In genomic region chr10:100508691-100509150, GRCh38 we compare ENCODE assay signal across 8 cellular contexts. TPM values are rescaled to one million over a fixed set of nuclear protein-coding genes. Genes with fewer than 3 reads are reported as not detected.
A peak's percentile ranks its signal among the peaks of the same experiment; 100 is the strongest.
DNase-seq lines count a peak whose midpoint lies in the region; ATAC-seq and TF ChIP-seq lines count a peak whose summit lies in the region.

No MANE protein-coding gene starts in this region.

- H3K9me3 ChIP-seq in Panc1 (ENCODE audit: control insufficient read depth, insufficient read depth, low read depth, low read length) (no peaks in the 10 kb centered on the region), ascending aorta (no peaks in the 10 kb centered on the region)

- H3K4me3 ChIP-seq in HFF-Myc (replicated peaks; ENCODE audit: low read depth, low read length) (no peak overlapping the region), Panc1 (ENCODE audit: low read depth in 2 of 2, low read length in 2 of 2) (no peak overlapping the region), ascending aorta (no peak overlapping the region)

- POLR2A ChIA-PET in Panc1 (lab: Charles Lee), result no interaction called here

- TF ChIP-seq CTCF in HFF-Myc (IDR thresholded peaks at IDR 0.05; ENCODE audit: low read depth, low read length, missing control alignments) (peak; percentile 72), Panc1 (IDR thresholded peaks at IDR 0.05) (peak; percentile 88), ascending aorta (IDR thresholded peaks at IDR 0.05) (peak in 2 of 3 experiments; percentile 13 to 28)

- H3K27me3 ChIP-seq in Panc1 (ENCODE audit: control insufficient read depth, insufficient read depth, low read length) (no peaks in the 10 kb centered on the region), ascending aorta (no peaks in the 10 kb centered on the region)

- CTCF ChIA-PET in Panc1 (lab: Charles Lee), result interaction anchor here (0.7 to 2.4 kb wide), 9 partner anchors 10 to 1794 kb away, joined by 3 to 14 read pairs (median 5); no protein-coding TSS in a partner anchor

- ATAC-seq in Panc1 (peak; percentile 89), left lobe of liver (peak; percentile 85), HG03045 (IDR thresholded peaks at IDR 0.05; ENCODE audit: unreplicated experiment) (no peak)

- intact Hi-C loops in Panc1 (cut with micrococcal nuclease; ENCODE audit: unreplicated experiment), result loop anchor here (1.0 to 5.0 kb wide), 3 partner anchors 56 to 166 kb away; no protein-coding TSS in a partner anchor
- intact Hi-C loops in ascending aorta (cut with DNase I), result no loop called here

- DNase-seq in NCI-H1417 (lab: John Stamatoyannopoulos, UW) (peak in 2 of 3 experiments; percentile 13 to 51), NCI-H1417 treated with DMSO at 0.1 percent for 48 hours (lab: John Stamatoyannopoulos, UW) (no peak), HFF-Myc (ENCODE audit: extremely low read depth, low read depth) (peak; percentile 57), Panc1 (ENCODE audit: low read depth, low spot score) (no peak), ascending aorta (ENCODE audit: low spot score in 2 of 2) (no peak), left lobe of liver (ENCODE audit: low spot score) (no peak), UCSD-AML1 (lab: John Stamatoyannopoulos, UW; ENCODE audit: unreplicated experiment) (no peak)

- in situ Hi-C loops in Panc1 (cut with HindIII; ENCODE audit: low pct_unique_long_range_greater_than_20kb, low sequenced_read_pairs), result no loop called here

- H3K4me1 ChIP-seq in Panc1 (ENCODE audit: control insufficient read depth, insufficient read depth, low read length), result no peaks in the 10 kb centered on the region
- H3K4me1 ChIP-seq in ascending aorta, result no peaks in the 10 kb centered on the region

- no TSS peak for BruUV-seq in Panc1 (replicated peaks; lab: Mats Ljungman, UMichigan)

- H3K27ac ChIP-seq in Panc1 (ENCODE audit: low read length) (no peak overlapping the region), ascending aorta (no peak overlapping the region)

- H3K36me3 ChIP-seq in Panc1 (ENCODE audit: control insufficient read depth, insufficient read depth, low read length) (no peaks in the 10 kb centered on the region), ascending aorta (peaks cover 14 to 29% of the 10 kb centered on the region in 2 donors)

RNA-seq across cellular contexts. Expression of gene SEC31B, which starts 10.9 kb away (rescaled TPM):
- 17.8 TPM for total RNA-seq in Panc1 (2021; ENCODE audit: unreplicated experiment)
- 12.2 TPM for polyA plus RNA-seq in Panc1 (2012; ENCODE audit: insufficient read length)
- 9.2 TPM for total RNA-seq in ascending aorta
- 6.7 TPM for total RNA-seq in left lobe of liver

RNA-seq across cellular contexts. Expression of gene NDUFB8, which starts 20.9 kb away (rescaled TPM):
- total RNA-seq in Panc1 (2021; ENCODE audit: unreplicated experiment), result 242 TPM
- 245 TPM for polyA plus RNA-seq in Panc1 (2012; ENCODE audit: insufficient read length)
- total RNA-seq in ascending aorta, result 71.1 TPM
- total RNA-seq in left lobe of liver, result 104 TPM

RNA-seq across cellular contexts. Expression of gene HIF1AN, which starts 27.0 kb away (rescaled TPM):
- total RNA-seq in Panc1 (2021; ENCODE audit: unreplicated experiment), result 83.1 TPM
- polyA plus RNA-seq in Panc1 (2012; ENCODE audit: insufficient read length), result 40.8 TPM
- total RNA-seq in ascending aorta, result 4.7 TPM
- total RNA-seq in left lobe of liver, result 13.0 TPM

RNA-seq across cellular contexts. Expression of gene WNT8B, which starts 45.9 kb away (rescaled TPM):
- total RNA-seq in Panc1 (2021; ENCODE audit: unreplicated experiment), result not detected
- not detected for polyA plus RNA-seq in Panc1 (2012; ENCODE audit: insufficient read length)
- total RNA-seq in ascending aorta, result not detected
- not detected for total RNA-seq in left lobe of liver

Comparison
In these comparisons a context has a peak if more than half of its experiments do, and no peak if none do; other contexts are left out.
1. DNase-seq: peak in NCI-H1417 (2 of 3) and HFF-Myc (single experiment); none in NCI-H1417 treated with DMSO at 0.1 percent for 48 hours (single experiment), Panc1 (single experiment), ascending aorta (0 of 2), left lobe of liver (single experiment) and UCSD-AML1 (single experiment).
2. CTCF ChIP-seq: peak in every context shown above with its lines; median percentile 88 in Panc1; 72 in HFF-Myc; 20 in ascending aorta.